In genomic region chr10:25694206-25694933, GRCh38 we compare ENCODE assay signal across 17 cellular contexts.
DNase-seq lines count a peak whose midpoint lies in the region; ATAC-seq and TF ChIP-seq lines count a peak whose summit lies in the region.
"Had no signal": no experiment of that assay in that cellular context is flagged by ENCODE, and none has a peak within 500 bp of the region (broad histone marks: within the 10 kb centered on the region; RNA-seq: fewer than 3 reads in every experiment).

No MANE protein-coding gene starts in this region.

- no peak overlapping the region for H3K9ac ChIP-seq in BLaER1
- H3K9ac ChIP-seq in mesendoderm (ENCODE audit: low read length), result no peak overlapping the region

- POLR2A ChIA-PET in WTC11 (lab: Charles Lee), result no interaction called here

- peaks cover 7% of the 10 kb centered on the region for H3K9me3 Mint-ChIP-seq in WTC11
- peaks cover 3% of the 10 kb centered on the region for H3K9me3 Mint-ChIP-seq in stimulated activated memory B cell treated with anti-CD40 and anti-IgM and Interleukin-4, amounts not matched to agents 10 μg/mL and 1 μg/mL and 100 μg/mL, for 72 hours
- H3K9me3 Mint-ChIP-seq in effector memory CD8-positive, alpha-beta T cell, result peaks cover 0 to 3% of the 10 kb centered on the region in 2 donors
- H3K9me3 Mint-ChIP-seq: H9 had no signal

- H3K27ac ChIP-seq in BLaER1 (peak overlapping the region; percentile 73), mesendoderm (ENCODE audit: low read depth, low read length) (no peak overlapping the region), psoas muscle (no peak overlapping the region)
- H3K27ac ChIP-seq: C4-2B had no signal

- H3K36me3 ChIP-seq in BLaER1 (no peaks in the 10 kb centered on the region), mesendoderm (ENCODE audit: control insufficient read depth, insufficient read depth, low read length) (no peaks in the 10 kb centered on the region), psoas muscle (ENCODE audit: insufficient read depth in 1 of 2, low read depth in 1 of 2) (no peaks in the 10 kb centered on the region)

- H3K4me3 ChIP-seq in BLaER1, result no peak overlapping the region
- no peak overlapping the region for H3K4me3 ChIP-seq in mesendoderm (ENCODE audit: low read length)
- no peak overlapping the region for H3K4me3 ChIP-seq in psoas muscle

- no peak overlapping the region for H4K8ac ChIP-seq in mesendoderm (ENCODE audit: low read depth, low read length)

- H2BK15ac ChIP-seq in mesendoderm (replicated peaks; ENCODE audit: low read depth), result no peak overlapping the region

- no peaks in the 10 kb centered on the region for H3K36me3 Mint-ChIP-seq in WTC11
- no peaks in the 10 kb centered on the region for H3K36me3 Mint-ChIP-seq in stimulated activated memory B cell treated with anti-CD40 and anti-IgM and Interleukin-4, amounts not matched to agents 10 μg/mL and 1 μg/mL and 100 μg/mL, for 72 hours
- no peaks in the 10 kb centered on the region for H3K36me3 Mint-ChIP-seq in effector memory CD8-positive, alpha-beta T cell (ENCODE audit: insufficient read depth)
- H3K36me3 Mint-ChIP-seq: CD4-positive, alpha-beta memory T cell had no signal

- DNase-seq in WTC11 (ENCODE audit: low spot score), result no peak
- DNase-seq in mesendoderm, result peak; percentile 41
- no peak for DNase-seq in effector memory CD8-positive, alpha-beta T cell
- DNase-seq in psoas muscle, result no peak
- DNase-seq: 8988T; AML-193; CD4-positive, alpha-beta memory T cell; DMS79; EL; GDM1; GOT3; H9 had no signal

- H3K18ac ChIP-seq in mesendoderm (ENCODE audit: low read length), result no peak overlapping the region

- intact Hi-C loops in psoas muscle (cut with DNase I), result no loop called here

- H2BK5ac ChIP-seq in mesendoderm (ENCODE audit: low read length), result no peak overlapping the region

- H2BK120ac ChIP-seq in mesendoderm (ENCODE audit: low read depth, low read length), result no peak overlapping the region

- no peaks in the 10 kb centered on the region for H4K20me1 ChIP-seq in BLaER1

- no peaks in the 10 kb centered on the region; the same call in 1 of the 2 replicates for H3K27me3 Mint-ChIP-seq in WTC11 (ENCODE audit: low read depth)
- no peaks in the 10 kb centered on the region for H3K27me3 Mint-ChIP-seq in stimulated activated memory B cell treated with anti-CD40 and anti-IgM and Interleukin-4, amounts not matched to agents 10 μg/mL and 1 μg/mL and 100 μg/mL, for 72 hours
- H3K27me3 Mint-ChIP-seq in effector memory CD8-positive, alpha-beta T cell, result peaks cover 6 to 13% of the 10 kb centered on the region in 2 donors

- H3K56ac ChIP-seq in mesendoderm (ENCODE audit: low read length), result no peak overlapping the region

- no peaks in the 10 kb centered on the region for H3K4me1 Mint-ChIP-seq in WTC11
- H3K4me1 Mint-ChIP-seq in stimulated activated memory B cell treated with anti-CD40 and anti-IgM and Interleukin-4, amounts not matched to agents 10 μg/mL and 1 μg/mL and 100 μg/mL, for 72 hours, result peaks cover 23% of the 10 kb centered on the region
- no peaks in the 10 kb centered on the region for H3K4me1 Mint-ChIP-seq in effector memory CD8-positive, alpha-beta T cell (ENCODE audit: low read depth in 2 of 2)
- H3K4me1 Mint-ChIP-seq: CD4-positive, alpha-beta memory T cell; H9 had no signal

- no peak overlapping the region for H2AK5ac ChIP-seq in mesendoderm (ENCODE audit: low read length)

- no peaks in the 10 kb centered on the region for H3K79me1 ChIP-seq in mesendoderm (ENCODE audit: low read length)

- H3K27me3 ChIP-seq in BLaER1 (no peaks in the 10 kb centered on the region), mesendoderm (ENCODE audit: insufficient read depth, low read length, poor library complexity) (no peaks in the 10 kb centered on the region), psoas muscle (ENCODE audit: insufficient read depth in 3 of 3, low read length in 2 of 3) (no peaks in the 10 kb centered on the region)

- CTCF ChIA-PET in WTC11 (lab: Charles Lee), result no interaction called here

- H3K4ac ChIP-seq in mesendoderm (ENCODE audit: low read depth, low read length), result no peak overlapping the region

- TF ChIP-seq CTCF in WTC11 (IDR thresholded peaks at IDR 0.05) (no peak), psoas muscle (IDR thresholded peaks at IDR 0.05) (no peak)

- H3K4me2 ChIP-seq in BLaER1 (peak overlapping the region; percentile 84), mesendoderm (ENCODE audit: low read length) (no peak overlapping the region)

- WGBS in mesendoderm (ENCODE audit: extremely low coverage, insufficient coverage, low lambda C conversion rate), result no CpG with 5 or more reads among the region's 15 CpGs
- WGBS in psoas muscle, 3 donors, result 86 to 89% (median 88%) methylated on average over 15 of the region's 15 CpGs

- no peak overlapping the region for H3K4me3 Mint-ChIP-seq in WTC11
- no peak overlapping the region for H3K4me3 Mint-ChIP-seq in stimulated activated memory B cell treated with anti-CD40 and anti-IgM and Interleukin-4, amounts not matched to agents 10 μg/mL and 1 μg/mL and 100 μg/mL, for 72 hours
- no peak overlapping the region for H3K4me3 Mint-ChIP-seq in effector memory CD8-positive, alpha-beta T cell
- H3K4me3 Mint-ChIP-seq: CD4-positive, alpha-beta memory T cell; H9 had no signal

- no peaks in the 10 kb centered on the region for H3K79me2 ChIP-seq in mesendoderm (ENCODE audit: control insufficient read depth, insufficient read depth, low read length)

- H4K5ac ChIP-seq in mesendoderm (ENCODE audit: low read length), result no peak overlapping the region

- no peak overlapping the region for H3K23ac ChIP-seq in mesendoderm (ENCODE audit: low read length)

- ATAC-seq in WTC11 (peak; percentile 22; the same call in 1 of the 2 replicates), psoas muscle (no peak), GM21737 (IDR thresholded peaks at IDR 0.05; ENCODE audit: unreplicated experiment) (no peak), GM21381 (IDR thresholded peaks at IDR 0.05; ENCODE audit: unreplicated experiment) (no peak)
- peak; percentile 7 for ATAC-seq in stimulated activated memory B cell treated with anti-CD40 and anti-IgM and Interleukin-4, amounts not matched to agents 10 μg/mL and 1 μg/mL and 100 μg/mL, for 72 hours
- no peak for ATAC-seq in effector memory CD8-positive, alpha-beta T cell (replicated peaks)

- H3K27ac Mint-ChIP-seq in WTC11, result no peak overlapping the region
- no peak overlapping the region for H3K27ac Mint-ChIP-seq in stimulated activated memory B cell treated with anti-CD40 and anti-IgM and Interleukin-4, amounts not matched to agents 10 μg/mL and 1 μg/mL and 100 μg/mL, for 72 hours
- H3K27ac Mint-ChIP-seq in effector memory CD8-positive, alpha-beta T cell, result no peak overlapping the region
- H3K27ac Mint-ChIP-seq: CD4-positive, alpha-beta memory T cell; H9 had no signal

- H3K4me1 ChIP-seq in BLaER1 (peaks cover 56% of the 10 kb centered on the region), mesendoderm (ENCODE audit: control insufficient read depth, low read depth, low read length) (no peaks in the 10 kb centered on the region), psoas muscle (no peaks in the 10 kb centered on the region)

- H3K9me3 ChIP-seq in BLaER1 (no peaks in the 10 kb centered on the region), psoas muscle (no peaks in the 10 kb centered on the region)

TF ChIP-seq in WTC11, 78 proteins besides CTCF, POLR2A, EP300 and RAD21 (continues in another document):
- TF ChIP-seq NFE2L1 (CRISPR knock-in tag; IDR thresholded peaks at IDR 0.05) (no peak), ZBTB21 (CRISPR knock-in tag; IDR thresholded peaks at IDR 0.05; ENCODE audit: borderline replicate concordance) (no peak), ELF4 (CRISPR knock-in tag; IDR thresholded peaks at IDR 0.05; ENCODE audit: low read depth) (no peak), ZNF423 (CRISPR knock-in tag; IDR thresholded peaks at IDR 0.05) (no peak), CDX4 (CRISPR knock-in tag; IDR thresholded peaks at IDR 0.05; ENCODE audit: borderline replicate concordance) (no peak), JAZF1 (CRISPR knock-in tag; IDR thresholded peaks at IDR 0.05) (no peak), ZNF219 (CRISPR knock-in tag; IDR thresholded peaks at IDR 0.05; ENCODE audit: borderline replicate concordance) (no peak), TCF7 (CRISPR knock-in tag; IDR thresholded peaks at IDR 0.05; ENCODE audit: low read depth) (no peak), ZNF263 (CRISPR knock-in tag; IDR thresholded peaks at IDR 0.05; ENCODE audit: low read depth) (no peak), ERG (CRISPR knock-in tag; IDR thresholded peaks at IDR 0.05) (no peak)
- TF ChIP-seq, protein P1, sequence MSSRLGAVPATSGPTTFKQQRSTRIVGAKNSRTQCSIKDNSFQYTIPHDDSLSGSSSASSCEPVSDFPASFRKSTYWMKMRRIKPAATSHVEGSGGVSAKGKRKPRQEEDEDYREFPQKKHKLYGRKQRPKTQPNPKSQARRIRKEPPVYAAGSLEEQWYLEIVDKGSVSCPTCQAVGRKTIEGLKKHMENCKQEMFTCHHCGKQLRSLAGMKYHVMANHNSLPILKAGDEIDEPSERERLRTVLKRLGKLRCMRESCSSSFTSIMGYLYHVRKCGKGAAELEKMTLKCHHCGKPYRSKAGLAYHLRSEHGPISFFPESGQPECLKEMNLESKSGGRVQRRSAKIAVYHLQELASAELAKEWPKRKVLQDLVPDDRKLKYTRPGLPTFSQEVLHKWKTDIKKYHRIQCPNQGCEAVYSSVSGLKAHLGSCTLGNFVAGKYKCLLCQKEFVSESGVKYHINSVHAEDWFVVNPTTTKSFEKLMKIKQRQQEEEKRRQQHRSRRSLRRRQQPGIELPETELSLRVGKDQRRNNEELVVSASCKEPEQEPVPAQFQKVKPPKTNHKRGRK (CRISPR knock-in tag; IDR thresholded peaks at IDR 0.05; ENCODE audit: borderline replicate concordance), result no peak

Comparison
In these comparisons a context has a peak if more than half of its experiments do, and no peak if none do; other contexts are left out.
1. ATAC-seq: peak in WTC11 (single experiment) and stimulated activated memory B cell treated with anti-CD40 and anti-IgM and Interleukin-4, amounts not matched to agents 10 μg/mL and 1 μg/mL and 100 μg/mL, for 72 hours (single experiment); none in effector memory CD8-positive, alpha-beta T cell (single experiment), psoas muscle (0 of 4), GM21737 (single experiment) and GM21381 (single experiment).